In genomic region chr16:86575754-86576557, GRCh38 we compare ENCODE assay signal across 1 cellular context.
A peak's percentile ranks its signal among the peaks of the same experiment; 100 is the strongest.
TF ChIP-seq lines count a peak whose summit lies in the region.

No MANE protein-coding gene starts in this region.

TF ChIP-seq in K562, 482 proteins besides CTCF, POLR2A, EP300 and RAD21 (continued from another document and continues in another):
- no peak for TF ChIP-seq PHB2 (IDR thresholded peaks at IDR 0.05; ENCODE audit: low read depth)
- TF ChIP-seq, protein P1, sequence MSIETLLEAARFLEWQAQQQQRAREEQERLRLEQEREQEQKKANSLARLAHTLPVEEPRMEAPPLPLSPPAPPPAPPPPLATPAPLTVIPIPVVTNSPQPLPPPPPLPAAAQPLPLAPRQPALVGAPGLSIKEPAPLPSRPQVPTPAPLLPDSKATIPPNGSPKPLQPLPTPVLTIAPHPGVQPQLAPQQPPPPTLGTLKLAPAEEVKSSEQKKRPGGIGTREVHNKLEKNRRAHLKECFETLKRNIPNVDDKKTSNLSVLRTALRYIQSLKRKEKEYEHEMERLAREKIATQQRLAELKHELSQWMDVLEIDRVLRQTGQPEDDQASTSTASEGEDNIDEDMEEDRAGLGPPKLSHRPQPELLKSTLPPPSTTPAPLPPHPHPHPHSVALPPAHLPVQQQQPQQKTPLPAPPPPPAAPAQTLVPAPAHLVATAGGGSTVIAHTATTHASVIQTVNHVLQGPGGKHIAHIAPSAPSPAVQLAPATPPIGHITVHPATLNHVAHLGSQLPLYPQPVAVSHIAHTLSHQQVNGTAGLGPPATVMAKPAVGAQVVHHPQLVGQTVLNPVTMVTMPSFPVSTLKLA (conservative IDR thresholded peaks at IDR 0.05) = peak; percentile 16 to 27; a peak in 1 of 4 replicates
- TF ChIP-seq RUNX1 (IDR thresholded peaks at IDR 0.05; ENCODE audit: low read depth) = no peak
- TF ChIP-seq BMI1 (IDR thresholded peaks at IDR 0.05; ENCODE audit: low read length) = no peak
- no peak for TF ChIP-seq CBX2 (IDR thresholded peaks at IDR 0.05; ENCODE audit: insufficient read depth, low read length, poor library complexity, severe bottlenecking)
- TF ChIP-seq RBM25 (IDR thresholded peaks at IDR 0.05; ENCODE audit: low read depth, low read length, severe bottlenecking) = no peak
- TF ChIP-seq PHF8 (IDR thresholded peaks at IDR 0.05; ENCODE audit: borderline replicate concordance, low read length) = no peak
- TF ChIP-seq ZC3H4 (CRISPR knock-in tag; IDR thresholded peaks at IDR 0.05; ENCODE audit: borderline replicate concordance) = no peak
- peak; percentile 44; the same call in 1 of the 2 replicates for TF ChIP-seq ATF7 (IDR thresholded peaks at IDR 0.05)
- TF ChIP-seq SAFB (IDR thresholded peaks at IDR 0.05; ENCODE audit: borderline replicate concordance, low read depth, low read length) = no peak
- no peak for TF ChIP-seq RHOXF2B (CRISPR knock-in tag; conservative IDR thresholded peaks at IDR 0.05)
- no peak for TF ChIP-seq TBL1XR1 (IDR thresholded peaks at IDR 0.05; ENCODE audit: low read length in 2 of 2)
- no peak for TF ChIP-seq NFXL1 (CRISPR knock-in tag; IDR thresholded peaks at IDR 0.05)
- no peak for TF ChIP-seq TAL1 (IDR thresholded peaks at IDR 0.05)
- TF ChIP-seq, protein P2, sequence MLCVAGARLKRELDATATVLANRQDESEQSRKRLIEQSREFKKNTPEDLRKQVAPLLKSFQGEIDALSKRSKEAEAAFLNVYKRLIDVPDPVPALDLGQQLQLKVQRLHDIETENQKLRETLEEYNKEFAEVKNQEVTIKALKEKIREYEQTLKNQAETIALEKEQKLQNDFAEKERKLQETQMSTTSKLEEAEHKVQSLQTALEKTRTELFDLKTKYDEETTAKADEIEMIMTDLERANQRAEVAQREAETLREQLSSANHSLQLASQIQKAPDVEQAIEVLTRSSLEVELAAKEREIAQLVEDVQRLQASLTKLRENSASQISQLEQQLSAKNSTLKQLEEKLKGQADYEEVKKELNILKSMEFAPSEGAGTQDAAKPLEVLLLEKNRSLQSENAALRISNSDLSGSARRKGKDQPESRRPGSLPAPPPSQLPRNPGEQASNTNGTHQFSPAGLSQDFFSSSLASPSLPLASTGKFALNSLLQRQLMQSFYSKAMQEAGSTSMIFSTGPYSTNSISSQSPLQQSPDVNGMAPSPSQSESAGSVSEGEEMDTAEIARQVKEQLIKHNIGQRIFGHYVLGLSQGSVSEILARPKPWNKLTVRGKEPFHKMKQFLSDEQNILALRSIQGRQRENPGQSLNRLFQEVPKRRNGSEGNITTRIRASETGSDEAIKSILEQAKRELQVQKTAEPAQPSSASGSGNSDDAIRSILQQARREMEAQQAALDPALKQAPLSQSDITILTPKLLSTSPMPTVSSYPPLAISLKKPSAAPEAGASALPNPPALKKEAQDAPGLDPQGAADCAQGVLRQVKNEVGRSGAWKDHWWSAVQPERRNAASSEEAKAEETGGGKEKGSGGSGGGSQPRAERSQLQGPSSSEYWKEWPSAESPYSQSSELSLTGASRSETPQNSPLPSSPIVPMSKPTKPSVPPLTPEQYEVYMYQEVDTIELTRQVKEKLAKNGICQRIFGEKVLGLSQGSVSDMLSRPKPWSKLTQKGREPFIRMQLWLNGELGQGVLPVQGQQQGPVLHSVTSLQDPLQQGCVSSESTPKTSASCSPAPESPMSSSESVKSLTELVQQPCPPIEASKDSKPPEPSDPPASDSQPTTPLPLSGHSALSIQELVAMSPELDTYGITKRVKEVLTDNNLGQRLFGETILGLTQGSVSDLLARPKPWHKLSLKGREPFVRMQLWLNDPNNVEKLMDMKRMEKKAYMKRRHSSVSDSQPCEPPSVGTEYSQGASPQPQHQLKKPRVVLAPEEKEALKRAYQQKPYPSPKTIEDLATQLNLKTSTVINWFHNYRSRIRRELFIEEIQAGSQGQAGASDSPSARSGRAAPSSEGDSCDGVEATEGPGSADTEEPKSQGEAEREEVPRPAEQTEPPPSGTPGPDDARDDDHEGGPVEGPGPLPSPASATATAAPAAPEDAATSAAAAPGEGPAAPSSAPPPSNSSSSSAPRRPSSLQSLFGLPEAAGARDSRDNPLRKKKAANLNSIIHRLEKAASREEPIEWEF (CRISPR knock-in tag; IDR thresholded peaks at IDR 0.05) = no peak
- TF ChIP-seq ZBTB34 (CRISPR knock-in tag; IDR thresholded peaks at IDR 0.05) = no peak
- no peak for TF ChIP-seq KDM2B (CRISPR knock-in tag; IDR thresholded peaks at IDR 0.05)
- TF ChIP-seq, protein P3, sequence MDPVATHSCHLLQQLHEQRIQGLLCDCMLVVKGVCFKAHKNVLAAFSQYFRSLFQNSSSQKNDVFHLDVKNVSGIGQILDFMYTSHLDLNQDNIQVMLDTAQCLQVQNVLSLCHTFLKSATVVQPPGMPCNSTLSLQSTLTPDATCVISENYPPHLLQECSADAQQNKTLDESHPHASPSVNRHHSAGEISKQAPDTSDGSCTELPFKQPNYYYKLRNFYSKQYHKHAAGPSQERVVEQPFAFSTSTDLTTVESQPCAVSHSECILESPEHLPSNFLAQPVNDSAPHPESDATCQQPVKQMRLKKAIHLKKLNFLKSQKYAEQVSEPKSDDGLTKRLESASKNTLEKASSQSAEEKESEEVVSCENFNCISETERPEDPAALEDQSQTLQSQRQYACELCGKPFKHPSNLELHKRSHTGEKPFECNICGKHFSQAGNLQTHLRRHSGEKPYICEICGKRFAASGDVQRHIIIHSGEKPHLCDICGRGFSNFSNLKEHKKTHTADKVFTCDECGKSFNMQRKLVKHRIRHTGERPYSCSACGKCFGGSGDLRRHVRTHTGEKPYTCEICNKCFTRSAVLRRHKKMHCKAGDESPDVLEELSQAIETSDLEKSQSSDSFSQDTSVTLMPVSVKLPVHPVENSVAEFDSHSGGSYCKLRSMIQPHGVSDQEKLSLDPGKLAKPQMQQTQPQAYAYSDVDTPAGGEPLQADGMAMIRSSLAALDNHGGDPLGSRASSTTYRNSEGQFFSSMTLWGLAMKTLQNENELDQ (CRISPR knock-in tag; IDR thresholded peaks at IDR 0.05; ENCODE audit: borderline replicate concordance) = no peak
- TF ChIP-seq SFPQ (IDR thresholded peaks at IDR 0.05; ENCODE audit: low read depth, low read length) = no peak
- TF ChIP-seq KLF16 (IDR thresholded peaks at IDR 0.05) = no peak
- TF ChIP-seq ARID1B (IDR thresholded peaks at IDR 0.05) = no peak; the same call in 1 of the 2 replicates
- no peak for TF ChIP-seq RBM15 (IDR thresholded peaks at IDR 0.05; ENCODE audit: insufficient read depth, low read length)
- no peak for TF ChIP-seq MECOM (CRISPR knock-in tag; IDR thresholded peaks at IDR 0.05)
- no peak for TF ChIP-seq SAP30 (IDR thresholded peaks at IDR 0.05; ENCODE audit: borderline replicate concordance, insufficient read depth, low read depth, low read length, poor library complexity, severe bottlenecking)
- no peak for TF ChIP-seq CBX8 (IDR thresholded peaks at IDR 0.05; ENCODE audit: borderline replicate concordance, extremely low read depth, low read depth, low read length, poor library complexity, severe bottlenecking)
- TF ChIP-seq, protein P4, sequence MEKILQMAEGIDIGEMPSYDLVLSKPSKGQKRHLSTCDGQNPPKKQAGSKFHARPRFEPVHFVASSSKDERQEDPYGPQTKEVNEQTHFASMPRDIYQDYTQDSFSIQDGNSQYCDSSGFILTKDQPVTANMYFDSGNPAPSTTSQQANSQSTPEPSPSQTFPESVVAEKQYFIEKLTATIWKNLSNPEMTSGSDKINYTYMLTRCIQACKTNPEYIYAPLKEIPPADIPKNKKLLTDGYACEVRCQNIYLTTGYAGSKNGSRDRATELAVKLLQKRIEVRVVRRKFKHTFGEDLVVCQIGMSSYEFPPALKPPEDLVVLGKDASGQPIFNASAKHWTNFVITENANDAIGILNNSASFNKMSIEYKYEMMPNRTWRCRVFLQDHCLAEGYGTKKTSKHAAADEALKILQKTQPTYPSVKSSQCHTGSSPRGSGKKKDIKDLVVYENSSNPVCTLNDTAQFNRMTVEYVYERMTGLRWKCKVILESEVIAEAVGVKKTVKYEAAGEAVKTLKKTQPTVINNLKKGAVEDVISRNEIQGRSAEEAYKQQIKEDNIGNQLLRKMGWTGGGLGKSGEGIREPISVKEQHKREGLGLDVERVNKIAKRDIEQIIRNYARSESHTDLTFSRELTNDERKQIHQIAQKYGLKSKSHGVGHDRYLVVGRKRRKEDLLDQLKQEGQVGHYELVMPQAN (IDR thresholded peaks at IDR 0.05; ENCODE audit: borderline replicate concordance) = no peak
- TF ChIP-seq ARID3B (CRISPR knock-in tag; IDR thresholded peaks at IDR 0.05; ENCODE audit: borderline replicate concordance) = no peak
- TF ChIP-seq, protein P5, sequence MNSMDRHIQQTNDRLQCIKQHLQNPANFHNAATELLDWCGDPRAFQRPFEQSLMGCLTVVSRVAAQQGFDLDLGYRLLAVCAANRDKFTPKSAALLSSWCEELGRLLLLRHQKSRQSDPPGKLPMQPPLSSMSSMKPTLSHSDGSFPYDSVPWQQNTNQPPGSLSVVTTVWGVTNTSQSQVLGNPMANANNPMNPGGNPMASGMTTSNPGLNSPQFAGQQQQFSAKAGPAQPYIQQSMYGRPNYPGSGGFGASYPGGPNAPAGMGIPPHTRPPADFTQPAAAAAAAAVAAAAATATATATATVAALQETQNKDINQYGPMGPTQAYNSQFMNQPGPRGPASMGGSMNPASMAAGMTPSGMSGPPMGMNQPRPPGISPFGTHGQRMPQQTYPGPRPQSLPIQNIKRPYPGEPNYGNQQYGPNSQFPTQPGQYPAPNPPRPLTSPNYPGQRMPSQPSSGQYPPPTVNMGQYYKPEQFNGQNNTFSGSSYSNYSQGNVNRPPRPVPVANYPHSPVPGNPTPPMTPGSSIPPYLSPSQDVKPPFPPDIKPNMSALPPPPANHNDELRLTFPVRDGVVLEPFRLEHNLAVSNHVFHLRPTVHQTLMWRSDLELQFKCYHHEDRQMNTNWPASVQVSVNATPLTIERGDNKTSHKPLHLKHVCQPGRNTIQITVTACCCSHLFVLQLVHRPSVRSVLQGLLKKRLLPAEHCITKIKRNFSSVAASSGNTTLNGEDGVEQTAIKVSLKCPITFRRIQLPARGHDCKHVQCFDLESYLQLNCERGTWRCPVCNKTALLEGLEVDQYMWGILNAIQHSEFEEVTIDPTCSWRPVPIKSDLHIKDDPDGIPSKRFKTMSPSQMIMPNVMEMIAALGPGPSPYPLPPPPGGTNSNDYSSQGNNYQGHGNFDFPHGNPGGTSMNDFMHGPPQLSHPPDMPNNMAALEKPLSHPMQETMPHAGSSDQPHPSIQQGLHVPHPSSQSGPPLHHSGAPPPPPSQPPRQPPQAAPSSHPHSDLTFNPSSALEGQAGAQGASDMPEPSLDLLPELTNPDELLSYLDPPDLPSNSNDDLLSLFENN (IDR thresholded peaks at IDR 0.05; ENCODE audit: low read depth in 2 of 2, low read length in 2 of 2) = no peak
- TF ChIP-seq ZNF766 (CRISPR knock-in tag; conservative IDR thresholded peaks at IDR 0.05) = no peak
- TF ChIP-seq SMARCA5 (IDR thresholded peaks at IDR 0.05) = no peak
- no peak for TF ChIP-seq SMARCC2 (IDR thresholded peaks at IDR 0.05; ENCODE audit: low read depth)
- TF ChIP-seq ZNF124 (CRISPR knock-in tag; IDR thresholded peaks at IDR 0.05) = no peak
- no peak for TF ChIP-seq FOXJ2 (tag; IDR thresholded peaks at IDR 0.05)
- TF ChIP-seq HSF4 (CRISPR knock-in tag; IDR thresholded peaks at IDR 0.05; ENCODE audit: borderline replicate concordance) = no peak
- TF ChIP-seq CBFA2T3 (IDR thresholded peaks at IDR 0.05) = no peak
- no peak for TF ChIP-seq RBBP5 (IDR thresholded peaks at IDR 0.05; ENCODE audit: borderline replicate concordance, insufficient read depth, low read length, poor library complexity, severe bottlenecking)
- TF ChIP-seq JUN (IDR thresholded peaks at IDR 0.05; ENCODE audit: borderline replicate concordance, low read depth, low read length) = no peak
- TF ChIP-seq JUN (CRISPR knock-in tag; IDR thresholded peaks at IDR 0.05; ENCODE audit: borderline replicate concordance) = no peak
- no peak for TF ChIP-seq SMARCB1 (IDR thresholded peaks at IDR 0.05; ENCODE audit: insufficient read length, low read depth)
- TF ChIP-seq TARDBP (IDR thresholded peaks at IDR 0.05) = no peak
- no peak for TF ChIP-seq MCM7 (IDR thresholded peaks at IDR 0.05)
- TF ChIP-seq NFIC (IDR thresholded peaks at IDR 0.05) = no peak
